ENCODE assay signal across 8 cellular contexts in genomic region chr19:42121666-42122069, GRCh38. TPM values are rescaled to one million over a fixed set of nuclear protein-coding genes. Genes with fewer than 3 reads are reported as not detected.
DNase-seq lines count a peak whose midpoint lies in the region; ATAC-seq lines count a peak whose summit lies in the region.

No MANE protein-coding gene starts in this region.

- POLR2A ChIA-PET in CD8-positive, alpha-beta memory T cell (lab: Charles Lee), result no interaction called here
- POLR2A ChIA-PET in activated CD4-positive, alpha-beta memory T cell treated with anti-CD3 and anti-CD28 coated beads for 36 hours (lab: Charles Lee), result interaction anchor here (1.2 to 3.2 kb wide), 2 partner anchors 10 to 329 kb away, joined by 5 to 23 read pairs; partner anchors contain the start of gene POU2F2

- peak overlapping the region; percentile 32 for H3K4me3 ChIP-seq in CD8-positive, alpha-beta memory T cell (ENCODE audit: low read length)

- H3K27ac ChIP-seq in CD8-positive, alpha-beta memory T cell (ENCODE audit: low read depth, low read length), result peak overlapping the region; percentile 64

- no peaks in the 10 kb centered on the region for H3K9me3 Mint-ChIP-seq in CD8-positive, alpha-beta memory T cell
- H3K9me3 Mint-ChIP-seq in activated CD4-positive, alpha-beta memory T cell treated with anti-CD3 and anti-CD28 coated beads for 36 hours, result no peaks in the 10 kb centered on the region

- no peaks in the 10 kb centered on the region for H3K9me3 ChIP-seq in CD8-positive, alpha-beta memory T cell (ENCODE audit: low read length)

- CTCF ChIA-PET in CD8-positive, alpha-beta memory T cell (lab: Charles Lee), result interaction anchor here (0.5 to 4.1 kb wide), 3 partner anchors 10 to 24 kb away, joined by 3 to 31 read pairs (median 6); partner anchors contain the start of gene POU2F2
- CTCF ChIA-PET in activated CD4-positive, alpha-beta memory T cell treated with anti-CD3 and anti-CD28 coated beads for 36 hours (lab: Charles Lee), result interaction anchor here (1.2 to 5.3 kb wide), 2 partner anchors 11 kb away, joined by 4 to 82 read pairs; partner anchors contain the start of gene POU2F2

- peaks cover 48% of the 10 kb centered on the region for H3K4me1 ChIP-seq in CD8-positive, alpha-beta memory T cell (ENCODE audit: insufficient read depth, low read length)

- H3K36me3 Mint-ChIP-seq in CD8-positive, alpha-beta memory T cell, result peaks cover 0 to 36% (median 4%) of the 10 kb centered on the region in 3 donors
- peaks cover 14% of the 10 kb centered on the region for H3K36me3 Mint-ChIP-seq in activated CD4-positive, alpha-beta memory T cell treated with anti-CD3 and anti-CD28 coated beads for 36 hours

- H3K27ac Mint-ChIP-seq in CD8-positive, alpha-beta memory T cell, result peak overlapping the region; percentile 86 to 98 (median 95)
- H3K27ac Mint-ChIP-seq in activated CD4-positive, alpha-beta memory T cell treated with anti-CD3 and anti-CD28 coated beads for 36 hours, result peak overlapping the region; percentile 97

- no peak for ATAC-seq in GM19452 (IDR thresholded peaks at IDR 0.05; ENCODE audit: unreplicated experiment)

- H3K27me3 ChIP-seq in CD8-positive, alpha-beta memory T cell (ENCODE audit: insufficient read depth, low read length, poor library complexity, severe bottlenecking), result no peaks in the 10 kb centered on the region

- intact Hi-C loops in activated CD4-positive, alpha-beta memory T cell treated with anti-CD3 and anti-CD28 coated beads for 36 hours (cut with micrococcal nuclease), result loop anchor here (2.0 to 5.0 kb wide), 4 partner anchors 45 to 276 kb away; partner anchors contain the start of genes GSK3A and ZNF574

- no peaks in the 10 kb centered on the region for H3K36me3 ChIP-seq in CD8-positive, alpha-beta memory T cell (ENCODE audit: insufficient read depth, low read length)

- H3K27me3 Mint-ChIP-seq in CD8-positive, alpha-beta memory T cell, result no peaks in the 10 kb centered on the region
- no peaks in the 10 kb centered on the region for H3K27me3 Mint-ChIP-seq in activated CD4-positive, alpha-beta memory T cell treated with anti-CD3 and anti-CD28 coated beads for 36 hours

- peaks cover 51 to 63% (median 51%) of the 10 kb centered on the region in 3 donors for H3K4me1 Mint-ChIP-seq in CD8-positive, alpha-beta memory T cell
- H3K4me1 Mint-ChIP-seq in activated CD4-positive, alpha-beta memory T cell treated with anti-CD3 and anti-CD28 coated beads for 36 hours (ENCODE audit: low read depth), result peaks cover 61% of the 10 kb centered on the region

- peak overlapping the region in 6 of 7 donors; percentile 45 to 81 (median 70) for H3K4me3 Mint-ChIP-seq in CD8-positive, alpha-beta memory T cell
- H3K4me3 Mint-ChIP-seq in activated CD4-positive, alpha-beta memory T cell treated with anti-CD3 and anti-CD28 coated beads for 36 hours, result peak overlapping the region; percentile 82

- peak; percentile 41 to 83 (median 53) for DNase-seq in CD8-positive, alpha-beta memory T cell
- DNase-seq in KG1 (lab: John Stamatoyannopoulos, UW), result peak; percentile 58
- peak; percentile 94 for DNase-seq in activated CD4-positive, alpha-beta memory T cell treated with anti-CD3 and anti-CD28 coated beads for 36 hours
- DNase-seq in epidermal melanocyte (ENCODE audit: insufficient read length, low spot score), result peak; percentile 67
- DNase-seq in renal cortical epithelial cell (ENCODE audit: low read depth), result peak; percentile 65
- DNase-seq in NCI-H1930 (lab: John Stamatoyannopoulos, UW), result no peak
- DNase-seq in superior temporal gyrus (ENCODE audit: extremely low spot score), result no peak

RNA-seq across cellular contexts. Expression of gene POU2F2, which starts 10.6 kb away (rescaled TPM):
- total RNA-seq in CD8-positive, alpha-beta memory T cell, result 10 to 100 TPM; 46.7 to 47.9 TPM
- 8.5 TPM for polyA plus RNA-seq in CD8-positive, alpha-beta memory T cell
- 10 to 100 TPM; 55.6 to 57.3 TPM for total RNA-seq in activated CD4-positive, alpha-beta memory T cell treated with anti-CD3 and anti-CD28 coated beads for 36 hours
- total RNA-seq in renal cortical epithelial cell, result 0.25 TPM in 1 of 2 replicates, not detected in the other

RNA-seq across cellular contexts. Expression of gene ZNF574, which starts 45.7 kb away (rescaled TPM):
- 10 to 100 TPM; 18.8 to 21.9 TPM for total RNA-seq in CD8-positive, alpha-beta memory T cell
- 24.9 TPM for polyA plus RNA-seq in CD8-positive, alpha-beta memory T cell
- total RNA-seq in activated CD4-positive, alpha-beta memory T cell treated with anti-CD3 and anti-CD28 coated beads for 36 hours, result 10 to 100 TPM; 12.2 to 13.2 TPM
- total RNA-seq in renal cortical epithelial cell, result 9.6 and 20.5 TPM in 2 replicates

RNA-seq across cellular contexts. Expression of gene GRIK5, which starts 51.7 kb away (rescaled TPM):
- total RNA-seq in CD8-positive, alpha-beta memory T cell, result under 1 TPM; 0.31 to 0.39 TPM
- polyA plus RNA-seq in CD8-positive, alpha-beta memory T cell, result not detected
- total RNA-seq in activated CD4-positive, alpha-beta memory T cell treated with anti-CD3 and anti-CD28 coated beads for 36 hours, result under 1 TPM; 0.73 to 0.90 TPM
- 1.2 and 27.0 TPM in 2 replicates for total RNA-seq in renal cortical epithelial cell

Comparison
In these comparisons a context has a peak if more than half of its experiments do, and no peak if none do; other contexts are left out.
1. DNase-seq: peak in CD8-positive, alpha-beta memory T cell (5 of 5), KG1 (single experiment), activated CD4-positive, alpha-beta memory T cell treated with anti-CD3 and anti-CD28 coated beads for 36 hours (single experiment), epidermal melanocyte (single experiment) and renal cortical epithelial cell (single experiment); none in NCI-H1930 (0 of 2) and superior temporal gyrus (single experiment).
2. RNA of gene POU2F2, which starts 10.6 kb away (total RNA-seq): 55.6 to 57.3 TPM in activated CD4-positive, alpha-beta memory T cell treated with anti-CD3 and anti-CD28 coated beads for 36 hours and 46.7 to 47.9 TPM in CD8-positive, alpha-beta memory T cell; 0.25 TPM in renal cortical epithelial cell; every median in the first group is over 10 times any median in the second.